ENCODE assay signal across 13 cellular contexts in the genomic region with DNA sequence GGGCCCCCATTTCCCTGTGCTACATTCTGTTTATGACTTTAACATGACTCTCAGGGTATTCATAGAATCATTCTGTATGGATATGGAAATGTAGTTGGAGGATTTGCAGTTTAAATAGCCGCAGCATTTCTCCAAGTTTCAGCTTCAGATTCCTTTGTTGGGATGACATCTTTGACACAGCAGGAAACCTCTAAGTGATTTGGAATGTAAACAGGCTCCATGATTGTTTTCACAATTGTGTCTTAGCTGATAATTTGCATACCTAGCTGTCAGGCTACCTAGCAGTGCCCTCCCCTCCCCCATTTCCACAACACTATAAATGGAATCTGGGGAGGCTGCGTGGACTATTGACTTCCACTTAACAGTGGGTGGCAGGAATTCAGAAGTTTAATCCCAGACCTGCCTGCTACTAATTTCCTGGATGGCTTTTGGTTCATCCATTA.
DNase-seq lines count a peak whose midpoint lies in the region; ATAC-seq and TF ChIP-seq lines count a peak whose summit lies in the region.
"Had no signal": no experiment of that assay in that cellular context is flagged by ENCODE, and none has a peak within 500 bp of the region (broad histone marks: within the 10 kb centered on the region; RNA-seq: fewer than 3 reads in every experiment).

No MANE protein-coding gene starts in this region.

- DNase-seq in ELR (ENCODE audit: low read depth) (peak; percentile 25), NCI-H1048 (lab: John Stamatoyannopoulos, UW) (peak; percentile 14), fibroblast of pulmonary artery (ENCODE audit: low read depth) (peak; percentile 74), non-pigmented ciliary epithelial cell (ENCODE audit: low read depth) (peak; percentile 68), glutamatergic neuron (no peak), KBM-7 (no peak)
- no peak for DNase-seq in stimulated activated effector memory CD8-positive, alpha-beta T cell treated with anti-CD3 and anti-CD28 coated beads, Interleukin-12 subunit alpha, Interleukin-12 subunit beta, amount 100 ng/mL, for 72 hours (ENCODE audit: low spot score in 2 of 2)
- DNase-seq: activated CD8-positive, alpha-beta T cell treated with anti-CD3 and anti-CD28 coated beads, Interleukin-2, amount 10 ng/mL, durations not matched to agents 7 days and 5 days; activated gamma-delta T cell treated with Interleukin-2 at 50 U/mL for 16 hours; NCI-H2029; stimulated activated naive CD8-positive, alpha-beta T cell treated with anti-CD3 and anti-CD28 coated beads, Interleukin-15, Interleukin-2, amounts not matched to agents 100 U/mL and 50 U/mL, for 24 hours had no signal

- H3K9me3 Mint-ChIP-seq in glutamatergic neuron (ENCODE audit: unreplicated experiment), result peaks cover 1% of the 10 kb centered on the region
- H3K9me3 Mint-ChIP-seq in stimulated activated effector memory CD8-positive, alpha-beta T cell treated with anti-CD3 and anti-CD28 coated beads, Interleukin-12 subunit alpha, Interleukin-12 subunit beta, amount 100 ng/mL, for 72 hours, result peaks cover 2% of the 10 kb centered on the region
- H3K9me3 Mint-ChIP-seq: natural killer cell treated with Interleukin-12 subunit alpha and Interleukin-12 subunit beta and Interleukin-15 and Interleukin-18, amount 100 ng/mL, for 72 hours had no signal

- no peak overlapping the region for H3K4me3 Mint-ChIP-seq in glutamatergic neuron (ENCODE audit: unreplicated experiment)
- no peak overlapping the region for H3K4me3 Mint-ChIP-seq in stimulated activated effector memory CD8-positive, alpha-beta T cell treated with anti-CD3 and anti-CD28 coated beads, Interleukin-12 subunit alpha, Interleukin-12 subunit beta, amount 100 ng/mL, for 72 hours
- H3K4me3 Mint-ChIP-seq: activated CD8-positive, alpha-beta T cell treated with anti-CD3 and anti-CD28 coated beads, Interleukin-2, amount 10 ng/mL, durations not matched to agents 7 days and 5 days; natural killer cell treated with Interleukin-12 subunit alpha and Interleukin-12 subunit beta and Interleukin-15 and Interleukin-18, amount 100 ng/mL, for 72 hours had no signal

- H3K36me3 Mint-ChIP-seq in glutamatergic neuron (ENCODE audit: unreplicated experiment), result peaks cover 9% of the 10 kb centered on the region
- H3K36me3 Mint-ChIP-seq in stimulated activated effector memory CD8-positive, alpha-beta T cell treated with anti-CD3 and anti-CD28 coated beads, Interleukin-12 subunit alpha, Interleukin-12 subunit beta, amount 100 ng/mL, for 72 hours, result no peaks in the 10 kb centered on the region
- H3K36me3 Mint-ChIP-seq: natural killer cell treated with Interleukin-12 subunit alpha and Interleukin-12 subunit beta and Interleukin-15 and Interleukin-18, amount 100 ng/mL, for 72 hours had no signal

- H3K4me1 Mint-ChIP-seq in glutamatergic neuron (ENCODE audit: low read depth, unreplicated experiment), result peaks cover 8% of the 10 kb centered on the region
- H3K4me1 Mint-ChIP-seq in stimulated activated effector memory CD8-positive, alpha-beta T cell treated with anti-CD3 and anti-CD28 coated beads, Interleukin-12 subunit alpha, Interleukin-12 subunit beta, amount 100 ng/mL, for 72 hours, result no peaks in the 10 kb centered on the region

- TF ChIP-seq CTCF in fibroblast of pulmonary artery (IDR thresholded peaks at IDR 0.05; ENCODE audit: low read length, missing control alignments), result no peak
- no peak for TF ChIP-seq CTCF in glutamatergic neuron (IDR thresholded peaks at IDR 0.05; ENCODE audit: partially characterized antibody, unreplicated experiment)

- no peaks in the 10 kb centered on the region for H3K27me3 Mint-ChIP-seq in glutamatergic neuron (ENCODE audit: unreplicated experiment)

- H3K27ac Mint-ChIP-seq in glutamatergic neuron (ENCODE audit: unreplicated experiment), result no peak overlapping the region
- H3K27ac Mint-ChIP-seq in stimulated activated effector memory CD8-positive, alpha-beta T cell treated with anti-CD3 and anti-CD28 coated beads, Interleukin-12 subunit alpha, Interleukin-12 subunit beta, amount 100 ng/mL, for 72 hours, result no peak overlapping the region
- H3K27ac Mint-ChIP-seq: activated CD8-positive, alpha-beta T cell treated with anti-CD3 and anti-CD28 coated beads, Interleukin-2, amount 10 ng/mL, durations not matched to agents 7 days and 5 days; natural killer cell treated with Interleukin-12 subunit alpha and Interleukin-12 subunit beta and Interleukin-15 and Interleukin-18, amount 100 ng/mL, for 72 hours had no signal

- no peak for ATAC-seq in stimulated activated effector memory CD8-positive, alpha-beta T cell treated with anti-CD3 and anti-CD28 coated beads, Interleukin-12 subunit alpha, Interleukin-12 subunit beta, amount 100 ng/mL, for 72 hours
- ATAC-seq: activated CD8-positive, alpha-beta T cell treated with anti-CD3 and anti-CD28 coated beads, Interleukin-2, amount 10 ng/mL, durations not matched to agents 7 days and 5 days; natural killer cell treated with Interleukin-12 subunit alpha and Interleukin-12 subunit beta and Interleukin-15 and Interleukin-18, amount 100 ng/mL, for 72 hours; stimulated activated naive CD8-positive, alpha-beta T cell treated with anti-CD3 and anti-CD28 coated beads, Interleukin-15, Interleukin-2, amounts not matched to agents 100 U/mL and 50 U/mL, for 24 hours had no signal

- in situ Hi-C loops in KBM-7 (cut with MboI; ENCODE audit: low pct_unique_long_range_greater_than_20kb, low sequenced_read_pairs), result no loop called here

- H3K4me3 ChIP-seq in fibroblast of pulmonary artery (replicated peaks; ENCODE audit: low read depth, low read length), result no peak overlapping the region
- H3K4me3 ChIP-seq: breast epithelium had no signal

Comparison
In these comparisons a context has a peak if more than half of its experiments do, and no peak if none do; other contexts are left out.
1. DNase-seq: peak in ELR (single experiment), NCI-H1048 (single experiment), fibroblast of pulmonary artery (single experiment) and non-pigmented ciliary epithelial cell (single experiment); none in glutamatergic neuron (single experiment), KBM-7 (single experiment) and stimulated activated effector memory CD8-positive, alpha-beta T cell treated with anti-CD3 and anti-CD28 coated beads, Interleukin-12 subunit alpha, Interleukin-12 subunit beta, amount 100 ng/mL, for 72 hours (0 of 2).